21 cellular contexts compared by ENCODE assay signal in the genomic region with DNA sequence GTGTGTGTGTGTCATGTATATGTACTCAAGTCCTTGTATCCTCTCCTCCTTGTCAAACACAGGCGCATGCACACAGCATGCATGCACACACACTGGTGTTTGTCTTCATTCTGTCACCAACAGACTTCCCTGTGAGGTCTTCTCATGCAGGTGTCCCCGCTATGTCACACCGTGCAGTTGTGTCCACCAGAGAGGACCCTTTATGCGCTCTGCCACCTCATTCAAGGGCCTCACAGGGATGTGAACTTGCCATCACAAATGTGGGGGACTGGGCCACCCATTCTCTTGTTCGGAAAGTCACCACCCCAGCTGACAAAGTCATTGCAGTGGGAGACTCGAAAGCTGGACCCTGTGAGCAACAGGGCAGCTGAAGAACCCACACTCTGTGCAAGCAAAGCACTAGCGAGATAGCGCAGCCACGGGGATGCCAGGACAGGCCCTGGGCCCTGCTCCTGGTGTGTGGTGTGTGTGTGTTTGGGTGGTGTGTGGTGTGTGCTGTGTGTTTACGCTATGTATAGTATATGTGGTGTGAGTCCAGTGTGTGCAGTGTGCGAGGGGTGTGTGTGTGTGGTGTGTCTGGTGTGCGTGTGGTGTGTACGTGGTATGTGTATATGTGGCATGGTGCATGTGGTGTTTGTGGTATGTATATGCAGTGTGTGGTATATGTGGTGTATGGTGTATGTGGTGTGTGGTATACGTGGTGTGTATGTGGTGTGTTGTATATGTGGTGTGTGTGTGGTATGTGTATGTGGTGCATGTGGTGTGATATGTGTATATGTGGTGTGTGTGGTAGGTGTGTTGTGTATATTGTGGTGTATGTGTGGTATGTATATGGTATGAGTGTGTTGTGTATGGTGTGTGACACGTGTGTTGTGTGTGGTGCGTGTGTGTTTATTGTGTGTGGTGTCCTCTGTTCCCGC. TPM values are rescaled to one million over a fixed set of nuclear protein-coding genes. Genes with fewer than 3 reads are reported as not detected.
DNase-seq lines count a peak whose midpoint lies in the region; ATAC-seq and TF ChIP-seq lines count a peak whose summit lies in the region.
"Had no signal": no experiment of that assay in that cellular context is flagged by ENCODE, and none has a peak within 500 bp of the region (broad histone marks: within the 10 kb centered on the region; RNA-seq: fewer than 3 reads in every experiment).

No MANE protein-coding gene starts in this region.

- H3K4me1 ChIP-seq in HEK293 (ENCODE audit: control insufficient read depth, insufficient read depth, low read length) (no peaks in the 10 kb centered on the region), spleen (no peaks in the 10 kb centered on the region), osteoblast (ENCODE audit: insufficient read depth, low read length) (no peaks in the 10 kb centered on the region)
- H3K4me1 ChIP-seq: BLaER1 had no signal

- H3K27ac Mint-ChIP-seq in chondrocyte (ENCODE audit: unreplicated experiment): no peak overlapping the region
- H3K27ac Mint-ChIP-seq: CD4-positive, alpha-beta memory T cell had no signal

- H3K4me3 ChIP-seq in HEK293 (ENCODE audit: low read depth, low read length) (no peak overlapping the region), spleen (no peak overlapping the region), osteoblast (ENCODE audit: insufficient read depth, low read length) (no peak overlapping the region)
- H3K4me3 ChIP-seq: BLaER1, GM23248 had no signal

- H3K9me3 Mint-ChIP-seq in chondrocyte (ENCODE audit: low read depth): peaks cover 4% of the 10 kb centered on the region

- POLR2A ChIA-PET in HEK293 (lab: Yijun Ruan, JAX): no interaction called here

- ATAC-seq in HG03025 (IDR thresholded peaks at IDR 0.05; ENCODE audit: low FRiP score, unreplicated experiment): no peak
- ATAC-seq in HG03432 (IDR thresholded peaks at IDR 0.05; ENCODE audit: unreplicated experiment): no peak
- ATAC-seq: PC-3, SK-N-SH treated with all-trans-retinoic acid at 6 μM for 48 hours had no signal

- intact Hi-C loops in spleen (cut with DNase I; ENCODE audit: low total_unique reads): no loop called here

- TF ChIP-seq CTCF in HEK293 (tag by site-specific recombination; IDR thresholded peaks at IDR 0.05) (no peak), chondrocyte (IDR thresholded peaks at IDR 0.05) (no peak), spleen (IDR thresholded peaks at IDR 0.05 in 8 of 11, conservative IDR thresholded peaks at IDR 0.05 in 3 of 11) (no peak), osteoblast (IDR thresholded peaks at IDR 0.05; ENCODE audit: extremely low read depth, low read depth, low read length) (no peak)

- H3K9me3 ChIP-seq in HEK293 (ENCODE audit: control insufficient read depth, insufficient read depth, low read depth, low read length) (no peaks in the 10 kb centered on the region), spleen (peaks cover 0 to 8% (median 2%) of the 10 kb centered on the region in 8 donors), osteoblast (ENCODE audit: low read depth, low read length) (no peaks in the 10 kb centered on the region)
- H3K9me3 ChIP-seq: BLaER1 had no signal

- DNase-seq in chondrocyte (ENCODE audit: low spot score) (peak; percentile 44), mesenteric fat pad (ENCODE audit: low spot score) (peak; percentile 71), spleen (peak; percentile 51), osteoblast (ENCODE audit: insufficient read length, low spot score, missing footprints) (no peak)
- DNase-seq: CD4-positive, alpha-beta memory T cell; GF-D8; GM23248; NCI-H1105; NCI-H1694; NCI-H2107; NCI-H2227 treated with DMSO at 0.1 percent for 48 hours; NCI-H524 treated with DMSO at 0.1 percent for 48 hours; PC-3; RPMI8226; SIG-M5 had no signal

- TF ChIP-seq POLR2A in spleen (IDR thresholded peaks at IDR 0.05): no peak

- H3K4me3 Mint-ChIP-seq in chondrocyte (ENCODE audit: unreplicated experiment): no peak overlapping the region
- H3K4me3 Mint-ChIP-seq: CD4-positive, alpha-beta memory T cell had no signal

- no peak overlapping the region for H2AFZ ChIP-seq in osteoblast (ENCODE audit: low read length)
- H2AFZ ChIP-seq: GM23248 had no signal

- H3K27me3 ChIP-seq in spleen (replicated peaks in 1 of 7) (no peaks in the 10 kb centered on the region), osteoblast (ENCODE audit: insufficient read depth, low read length) (no peaks in the 10 kb centered on the region)
- H3K27me3 ChIP-seq: BLaER1 had no signal

- H3K27ac ChIP-seq in HEK293 (ENCODE audit: extremely low read depth, low read depth, low read length) (no peak overlapping the region), spleen (no peak overlapping the region), osteoblast (ENCODE audit: low read depth, low read length) (no peak overlapping the region)
- H3K27ac ChIP-seq: BLaER1, GM23248, HL-60 had no signal

- WGBS in spleen, 5 donors: 94 to 95% (median 95%) methylated on average over 15 to 17 of the region's 17 CpGs

- H3K4me1 Mint-ChIP-seq in chondrocyte (ENCODE audit: low read depth): peaks cover 3% of the 10 kb centered on the region
- H3K4me1 Mint-ChIP-seq: CD4-positive, alpha-beta memory T cell had no signal

- CTCF ChIA-PET in HEK293 (lab: Yijun Ruan, JAX): interaction anchor here (0.6 kb wide), 1 partner anchor 29 kb away, joined by 3 read pairs; no protein-coding TSS in a partner anchor

- no peaks in the 10 kb centered on the region for H3K27me3 Mint-ChIP-seq in chondrocyte (ENCODE audit: low read depth)

- H3K36me3 Mint-ChIP-seq in chondrocyte (ENCODE audit: low read depth): no peaks in the 10 kb centered on the region
- H3K36me3 Mint-ChIP-seq: CD4-positive, alpha-beta memory T cell had no signal

- H3K79me2 ChIP-seq in osteoblast (ENCODE audit: insufficient read depth, low read length): no peaks in the 10 kb centered on the region

- H4K20me1 ChIP-seq in osteoblast (ENCODE audit: insufficient read depth, low read length): no peaks in the 10 kb centered on the region
- H4K20me1 ChIP-seq: BLaER1 had no signal

- H3K36me3 ChIP-seq in HEK293 (ENCODE audit: control insufficient read depth in 2 of 2, insufficient read depth in 1 of 2, low read length in 2 of 2): no peaks in the 10 kb centered on the region
- no peaks in the 10 kb centered on the region for H3K36me3 ChIP-seq in spleen
- no peaks in the 10 kb centered on the region for H3K36me3 ChIP-seq in osteoblast (ENCODE audit: insufficient read depth, low read length)
- H3K36me3 ChIP-seq: BLaER1 had no signal

- H3K4me2 ChIP-seq in osteoblast (ENCODE audit: insufficient read depth, low read length): no peak overlapping the region
- H3K4me2 ChIP-seq: BLaER1 had no signal

TF ChIP-seq in HEK293, 187 proteins besides CTCF, POLR2A, EP300 and RAD21:
- peak; percentile 99 for TF ChIP-seq ZNF211 (tag by site-specific recombination; IDR thresholded peaks at IDR 0.05; ENCODE audit: low read depth)
- no peak for TF ChIP-seq ZNF174 (tag by site-specific recombination; IDR thresholded peaks at IDR 0.05)

RNA-seq across cellular contexts. Expression of gene NXNL2, which starts 30.9 kb away (rescaled TPM):
- total RNA-seq in chondrocyte: 0.36 to 0.70 TPM (median 0.50 TPM) in 3 replicates
- not detected for total RNA-seq in mesenteric fat pad
- under 1 TPM in 2 of 7 donors, not detected in 5; 0.51 to 0.94 TPM for total RNA-seq in spleen
- polyA plus RNA-seq in spleen: under 1 TPM; 0.22 to 0.29 (median 0.23) TPM
- total RNA-seq in osteoblast: 3.3 and 7.4 TPM in 2 replicates
- total RNA-seq: CD4-positive, alpha-beta memory T cell had no signal
- polyA plus RNA-seq: CD4-positive, alpha-beta memory T cell had no signal
